ENCODE assay signal across 17 cellular contexts in the genomic region with DNA sequence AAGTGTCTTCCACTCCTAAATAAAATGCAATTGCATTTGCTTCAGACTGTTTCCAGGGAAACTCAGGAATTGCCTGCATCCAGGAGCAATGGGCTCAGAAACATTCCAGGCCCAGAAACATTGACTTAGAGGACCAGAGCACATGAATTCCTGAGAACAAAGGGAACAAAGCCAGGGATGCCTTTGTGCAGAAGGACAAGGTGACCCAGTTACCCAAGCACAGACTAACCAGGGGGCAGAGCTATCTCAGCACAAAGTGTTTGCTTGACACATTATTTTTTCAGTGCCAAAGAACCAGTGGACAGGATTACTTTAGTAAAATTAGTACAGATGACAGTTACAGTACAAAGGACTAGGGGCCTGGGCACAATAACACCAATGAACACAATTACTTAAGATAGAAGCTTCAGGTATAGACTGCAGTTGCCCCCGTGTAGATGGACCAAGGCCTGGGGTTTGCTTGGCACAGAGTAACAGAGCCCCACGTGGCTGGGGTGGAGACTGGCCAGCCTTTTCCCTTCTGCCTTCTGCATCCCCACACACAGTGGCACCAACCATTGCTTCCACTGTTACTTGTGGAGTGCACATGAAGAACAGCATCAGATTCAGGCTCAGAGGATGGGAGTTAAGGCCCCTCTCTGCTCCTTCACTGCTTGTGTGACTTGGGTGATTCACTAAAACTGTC.
DNase-seq lines count a peak whose midpoint lies in the region; ATAC-seq and TF ChIP-seq lines count a peak whose summit lies in the region.
"Had no signal": no experiment of that assay in that cellular context is flagged by ENCODE, and none has a peak within 500 bp of the region (broad histone marks: within the 10 kb centered on the region; RNA-seq: fewer than 3 reads in every experiment).

No MANE protein-coding gene starts in this region.

- H3K27ac ChIP-seq in 22Rv1 (peak overlapping the region; percentile 76), heart left ventricle (peak overlapping the region in 5 of 12 donors; percentile 27 to 57 (median 55)), neural progenitor cell (no peak overlapping the region)
- H3K27ac ChIP-seq: BLaER1 treated with 17β-estradiol and CSF1 and Interleukin-3, amounts not matched to agents 10 nM and 100 nM; Peyer's patch had no signal

- peaks cover 8% of the 10 kb centered on the region for H3K4me1 Mint-ChIP-seq in neural progenitor cell

- TF ChIP-seq POLR2A in heart left ventricle (IDR thresholded peaks at IDR 0.05), result no peak

- intact Hi-C loops in heart left ventricle (cut with DNase I), result no loop called here

- no peak overlapping the region for H2AFZ ChIP-seq in neural progenitor cell (replicated peaks)

- H3K9me3 Mint-ChIP-seq in neural progenitor cell, result no peaks in the 10 kb centered on the region
- H3K9me3 Mint-ChIP-seq: H9 had no signal

- H3K4me3 Mint-ChIP-seq in neural progenitor cell, result no peak overlapping the region
- H3K4me3 Mint-ChIP-seq: H9 had no signal

- 37 to 67% (median 56%) methylated on average over 2 of the region's 2 CpGs for WGBS in heart left ventricle, 4 donors

- TF ChIP-seq CTCF in 22Rv1 (IDR thresholded peaks at IDR 0.05) (no peak), heart left ventricle (IDR thresholded peaks at IDR 0.05) (no peak), neural progenitor cell (IDR thresholded peaks at IDR 0.05) (no peak), GM10266 (IDR thresholded peaks at IDR 0.05; ENCODE audit: control insufficient read depth, insufficient read depth, low read depth, missing control alignments) (no peak)

- H3K36me3 ChIP-seq in NT2/D1 (ENCODE audit: insufficient read depth, insufficient read length, low read length) (no peaks in the 10 kb centered on the region), heart left ventricle (no peaks in the 10 kb centered on the region), neural progenitor cell (no peaks in the 10 kb centered on the region)
- H3K36me3 ChIP-seq: BLaER1 treated with 17β-estradiol and CSF1 and Interleukin-3, amounts not matched to agents 10 nM and 100 nM; Peyer's patch had no signal

- H3K79me2 ChIP-seq in neural progenitor cell (ENCODE audit: low read depth), result no peaks in the 10 kb centered on the region

- H3K27me3 ChIP-seq in NT2/D1 (ENCODE audit: insufficient read depth, insufficient read length) (no peaks in the 10 kb centered on the region), heart left ventricle (no peaks in the 10 kb centered on the region), neural progenitor cell (no peaks in the 10 kb centered on the region)
- H3K27me3 ChIP-seq: BLaER1 treated with 17β-estradiol and CSF1 and Interleukin-3, amounts not matched to agents 10 nM and 100 nM; Peyer's patch had no signal

- H3K4me3 ChIP-seq in NT2/D1 (ENCODE audit: insufficient read length, low read depth) (no peak overlapping the region), heart left ventricle (no peak overlapping the region), neural progenitor cell (no peak overlapping the region)
- H3K4me3 ChIP-seq: BLaER1 treated with 17β-estradiol and CSF1 and Interleukin-3, amounts not matched to agents 10 nM and 100 nM; Peyer's patch had no signal

- H4K20me1 ChIP-seq in neural progenitor cell (ENCODE audit: low read depth), result no peaks in the 10 kb centered on the region
- H4K20me1 ChIP-seq: BLaER1 treated with 17β-estradiol and CSF1 and Interleukin-3, amounts not matched to agents 10 nM and 100 nM had no signal

- H3K27me3 Mint-ChIP-seq in neural progenitor cell (ENCODE audit: insufficient read depth, low read depth), result peaks cover 2% of the 10 kb centered on the region

- H3K4me1 ChIP-seq in NT2/D1 (ENCODE audit: insufficient read depth, insufficient read length) (no peaks in the 10 kb centered on the region), heart left ventricle (peaks cover 0 to 27% (median 1%) of the 10 kb centered on the region in 12 donors), neural progenitor cell (peaks cover 10% of the 10 kb centered on the region)
- H3K4me1 ChIP-seq: Peyer's patch had no signal

- no peaks in the 10 kb centered on the region for H3K9me3 ChIP-seq in NT2/D1 (ENCODE audit: insufficient read depth, low read length)
- H3K9me3 ChIP-seq in heart left ventricle, result no peaks in the 10 kb centered on the region
- H3K9me3 ChIP-seq in neural progenitor cell (ENCODE audit: low read depth), result no peaks in the 10 kb centered on the region
- H3K9me3 ChIP-seq: BLaER1 treated with 17β-estradiol and CSF1 and Interleukin-3, amounts not matched to agents 10 nM and 100 nM; Peyer's patch had no signal

- H3K27ac Mint-ChIP-seq in neural progenitor cell, result no peak overlapping the region
- H3K27ac Mint-ChIP-seq: H9 had no signal

- no peaks in the 10 kb centered on the region for H3K36me3 Mint-ChIP-seq in neural progenitor cell

- DNase-seq in NT2/D1 (ENCODE audit: low read depth, low spot score), result peak; percentile 11
- peak in 2 of 5 donors; percentile 27 to 55 for DNase-seq in heart left ventricle
- peak; percentile 45 for DNase-seq in neural progenitor cell (ENCODE audit: low spot score)
- no peak for DNase-seq in NCI-H774 (lab: John Stamatoyannopoulos, UW)
- no peak for DNase-seq in germinal center (ENCODE audit: low spot score)
- no peak for DNase-seq in stimulated activated CD4-positive, alpha-beta T cell treated with anti-CD3 and anti-CD28 coated beads, Interleukin-2, amount 100 ng/mL, for 48 hours
- DNase-seq in GM10266 (ENCODE audit: extremely low spot score), result no peak
- DNase-seq: COR-L47, H9, NCI-H1092 treated with DMSO at 0.1 percent for 48 hours, NCI-H2107, NCI-H2227 treated with DMSO at 0.1 percent for 48 hours, NCI-H524, Peyer's patch, SHP77 treated with DMSO at 0.1 percent for 48 hours had no signal

- H3K9ac ChIP-seq in NT2/D1 (ENCODE audit: insufficient read length, low read depth), result no peak overlapping the region
- no peak overlapping the region for H3K9ac ChIP-seq in neural progenitor cell
- H3K9ac ChIP-seq: BLaER1 treated with 17β-estradiol and CSF1 and Interleukin-3, amounts not matched to agents 10 nM and 100 nM had no signal

- no peaks in the 10 kb centered on the region for H3F3A ChIP-seq in neural progenitor cell (ENCODE audit: low read depth)

- ATAC-seq in heart left ventricle, result peak; percentile 84 to 93 (median 89)

- H3K4me2 ChIP-seq in neural progenitor cell, result no peak overlapping the region
- H3K4me2 ChIP-seq: BLaER1 treated with 17β-estradiol and CSF1 and Interleukin-3, amounts not matched to agents 10 nM and 100 nM had no signal

Comparison
In these comparisons a context has a peak if more than half of its experiments do, and no peak if none do; other contexts are left out.
1. DNase-seq: peak in NT2/D1 (single experiment) and neural progenitor cell (single experiment); none in NCI-H774 (single experiment), germinal center (single experiment), stimulated activated CD4-positive, alpha-beta T cell treated with anti-CD3 and anti-CD28 coated beads, Interleukin-2, amount 100 ng/mL, for 48 hours (0 of 2) and GM10266 (single experiment).